In the genomic region with DNA sequence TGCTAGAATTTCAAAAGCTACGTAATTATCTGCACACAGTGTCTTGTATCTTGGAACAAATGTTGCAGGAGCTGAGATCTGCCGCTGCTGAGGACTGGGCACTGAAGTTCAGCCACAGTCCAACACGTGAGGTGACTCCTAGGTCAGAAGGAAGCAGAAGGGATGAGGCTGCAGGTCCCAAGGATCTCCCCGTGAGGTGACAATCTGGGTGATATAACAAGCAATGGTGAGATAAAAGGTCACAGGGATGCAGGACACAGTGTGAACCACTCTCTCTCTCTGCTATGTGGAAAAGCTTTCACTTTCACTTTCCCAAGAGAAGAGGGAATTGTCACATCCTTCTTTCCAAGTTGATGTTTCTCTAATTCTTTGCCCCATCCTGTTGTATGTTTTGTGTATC, we compare ENCODE assay signal across 8 cellular contexts.
DNase-seq lines count a peak whose midpoint lies in the region; ATAC-seq, FAIRE-seq and TF ChIP-seq lines count a peak whose summit lies in the region.

No MANE protein-coding gene starts in this region.

- no peaks in the 10 kb centered on the region for H3K27me3 Mint-ChIP-seq in MCF 10A (ENCODE audit: insufficient read depth, unreplicated experiment)
- no peaks in the 10 kb centered on the region for H3K27me3 Mint-ChIP-seq in type B pancreatic cell

- peak; percentile 60 for ATAC-seq in HepG2
- ATAC-seq in GM18520 (IDR thresholded peaks at IDR 0.05; ENCODE audit: unreplicated experiment), result no peak

- H3K27ac Mint-ChIP-seq in MCF 10A (ENCODE audit: low read depth, unreplicated experiment) (peak overlapping the region; percentile 76), type B pancreatic cell (peak overlapping the region; percentile 29)

- H3K4me3 Mint-ChIP-seq in MCF 10A (ENCODE audit: unreplicated experiment) (peak overlapping the region; percentile 67), type B pancreatic cell (peak overlapping the region; percentile 4)

- peak overlapping the region; percentile 60 for H3K4me2 ChIP-seq in HepG2 (ENCODE audit: low read depth, low read length)

- no peaks in the 10 kb centered on the region for H3K79me2 ChIP-seq in HepG2 (ENCODE audit: insufficient read depth, low read length)

- H2AFZ ChIP-seq in HepG2 (ENCODE audit: low read length), result peak overlapping the region; percentile 92

- H3K9me3 Mint-ChIP-seq in MCF 10A (ENCODE audit: unreplicated experiment) (peaks cover 8% of the 10 kb centered on the region), type B pancreatic cell (peaks cover 4% of the 10 kb centered on the region)

- in situ Hi-C loops in HepG2 (cut with HindIII; ENCODE audit: extremely low pct_ligation_motif_present, low pct_unique_long_range_greater_than_20kb), result no loop called here

- DNase-seq in NCI-H1417 (lab: John Stamatoyannopoulos, UW) (peak in 2 of 3 experiments; percentile 33 to 59), NCI-H1417 treated with DMSO at 0.1 percent for 48 hours (lab: John Stamatoyannopoulos, UW) (no peak), MCF 10A (ENCODE audit: unreplicated experiment) (peak; percentile 46), HepG2 (ENCODE audit: low spot score) (peak; percentile 5), type B pancreatic cell (ENCODE audit: extremely low spot score, unreplicated experiment) (no peak), hippocampal formation (lab: John Stamatoyannopoulos, UW) (no peak), GM19240 (ENCODE audit: insufficient read length, low spot score) (no peak)

- intact Hi-C loops in MCF 10A (cut with micrococcal nuclease) (no loop called here), HepG2 (cut with micrococcal nuclease; ENCODE audit: unreplicated experiment) (loop anchor here (5.0 kb wide), 1 partner anchor 315 kb away; no protein-coding TSS in a partner anchor)

- TF ChIP-seq EP300 in HepG2 (IDR thresholded peaks at IDR 0.05; ENCODE audit: low read depth in 2 of 2, low read length in 2 of 2) (no peak), HepG2 (CRISPR knock-in tag; IDR thresholded peaks at IDR 0.05; ENCODE audit: borderline replicate concordance) (no peak)

- peak overlapping the region; percentile 11 to 37 (median 14); a peak in 5 of 6 replicates for H3K4me3 ChIP-seq in HepG2 (replicated peaks in 1 of 3; ENCODE audit: insufficient read depth in 1 of 3, low read depth in 2 of 3, low read length in 3 of 3)

- BruUV-seq in MCF 10A (replicated peaks; lab: Mats Ljungman, UMichigan) (no TSS peak), HepG2 (replicated peaks; lab: Mats Ljungman, UMichigan) (no TSS peak)

- TF ChIP-seq CTCF in MCF 10A (IDR thresholded peaks at IDR 0.05; ENCODE audit: unreplicated experiment), result no peak
- no peak for TF ChIP-seq CTCF in HepG2 (CRISPR knock-in tag; IDR thresholded peaks at IDR 0.05)
- TF ChIP-seq CTCF in type B pancreatic cell (conservative IDR thresholded peaks at IDR 0.05), result no peak

- POLR2A ChIA-PET in MCF 10A (lab: Yijun Ruan, JAX), result interaction anchor here (0.8 to 1.5 kb wide), 2 partner anchors 25 to 315 kb away, joined by 4 to 6 read pairs; no protein-coding TSS in a partner anchor
- POLR2A ChIA-PET in HepG2 (lab: Yijun Ruan, JAX), result no interaction called here

- peak overlapping the region; percentile 19; the same call in 1 of the 2 replicates for H3K9ac ChIP-seq in HepG2 (ENCODE audit: insufficient read depth, low read depth, low read length)

- no peak overlapping the region for H3K27ac ChIP-seq in HepG2 (ENCODE audit: extremely low read length, insufficient read depth, low read length)

- no peak for TF ChIP-seq POLR2A in HepG2 (IDR thresholded peaks at IDR 0.05; ENCODE audit: insufficient read depth in 1 of 2, low read depth in 2 of 2, low read length in 2 of 2)

- no peak for FAIRE-seq in HepG2 (lab: Jason Lieb, UNC)

- H3K9me3 ChIP-seq in HepG2 (ENCODE audit: low read length), result no peaks in the 10 kb centered on the region

- H3K36me3 ChIP-seq in HepG2 (replicated peaks in 1 of 2; ENCODE audit: control insufficient read depth in 1 of 2, insufficient read depth in 2 of 2, low read length in 2 of 2), result no peaks in the 10 kb centered on the region

- H3K36me3 Mint-ChIP-seq in MCF 10A (ENCODE audit: insufficient read depth, unreplicated experiment) (no peaks in the 10 kb centered on the region), type B pancreatic cell (no peaks in the 10 kb centered on the region)

- TF ChIP-seq RAD21 in HepG2 (CRISPR knock-in tag; IDR thresholded peaks at IDR 0.05), result no peak

- H4K20me1 ChIP-seq in HepG2 (ENCODE audit: insufficient read depth, low read length), result no peaks in the 10 kb centered on the region

- H3K27me3 ChIP-seq in HepG2 (ENCODE audit: control insufficient read depth in 1 of 2, insufficient read depth in 2 of 2, low read length in 2 of 2), result no peaks in the 10 kb centered on the region

- CTCF ChIA-PET in MCF 10A (lab: Yijun Ruan, JAX), result interaction anchor here (0.6 to 3.9 kb wide), 27 partner anchors 10 to 704 kb away, joined by 3 to 40 read pairs (median 4); no protein-coding TSS in a partner anchor
- CTCF ChIA-PET in HepG2 (lab: Yijun Ruan, JAX; ENCODE audit: low intra/inter-chr PET ratio, low total read pairs), result no interaction called here

- H3K4me1 ChIP-seq in HepG2 (ENCODE audit: insufficient read depth, low read length), result peaks cover 9% of the 10 kb centered on the region; the same call in 1 of the 2 replicates

- WGBS in HepG2 (ENCODE audit: low lambda C conversion rate), result 40% methylated on average over 4 of the region's 4 CpGs

- peaks cover 11% of the 10 kb centered on the region for H3K4me1 Mint-ChIP-seq in MCF 10A (ENCODE audit: insufficient read depth, unreplicated experiment)
- H3K4me1 Mint-ChIP-seq in type B pancreatic cell (ENCODE audit: unreplicated experiment), result peaks cover 15% of the 10 kb centered on the region

TF ChIP-seq in HepG2, 621 proteins besides CTCF, POLR2A, EP300 and RAD21:
- TF ChIP-seq NPAS2 (CRISPR knock-in tag; IDR thresholded peaks at IDR 0.05; ENCODE audit: borderline replicate concordance) (no peak), IRF2 (CRISPR knock-in tag; IDR thresholded peaks at IDR 0.05) (peak; percentile 99), ZNF777 (CRISPR knock-in tag; IDR thresholded peaks at IDR 0.05) (no peak), NR2F1 (CRISPR knock-in tag; IDR thresholded peaks at IDR 0.05) (no peak), ZNF589 (CRISPR knock-in tag; conservative IDR thresholded peaks at IDR 0.05) (no peak), FOXA3 (CRISPR knock-in tag; IDR thresholded peaks at IDR 0.05) (no peak), HHEX (CRISPR knock-in tag; IDR thresholded peaks at IDR 0.05) (no peak), ZNF510 (CRISPR knock-in tag; IDR thresholded peaks at IDR 0.05; ENCODE audit: low read depth) (no peak), DR1 (CRISPR knock-in tag; IDR thresholded peaks at IDR 0.05) (no peak), ZNF660 (CRISPR knock-in tag; IDR thresholded peaks at IDR 0.05; ENCODE audit: borderline replicate concordance, low read depth) (no peak)
- TF ChIP-seq, protein P1, sequence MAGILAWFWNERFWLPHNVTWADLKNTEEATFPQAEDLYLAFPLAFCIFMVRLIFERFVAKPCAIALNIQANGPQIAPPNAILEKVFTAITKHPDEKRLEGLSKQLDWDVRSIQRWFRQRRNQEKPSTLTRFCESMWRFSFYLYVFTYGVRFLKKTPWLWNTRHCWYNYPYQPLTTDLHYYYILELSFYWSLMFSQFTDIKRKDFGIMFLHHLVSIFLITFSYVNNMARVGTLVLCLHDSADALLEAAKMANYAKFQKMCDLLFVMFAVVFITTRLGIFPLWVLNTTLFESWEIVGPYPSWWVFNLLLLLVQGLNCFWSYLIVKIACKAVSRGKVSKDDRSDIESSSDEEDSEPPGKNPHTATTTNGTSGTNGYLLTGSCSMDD (CRISPR knock-in tag; IDR thresholded peaks at IDR 0.05), result no peak
- TF ChIP-seq, protein P2, sequence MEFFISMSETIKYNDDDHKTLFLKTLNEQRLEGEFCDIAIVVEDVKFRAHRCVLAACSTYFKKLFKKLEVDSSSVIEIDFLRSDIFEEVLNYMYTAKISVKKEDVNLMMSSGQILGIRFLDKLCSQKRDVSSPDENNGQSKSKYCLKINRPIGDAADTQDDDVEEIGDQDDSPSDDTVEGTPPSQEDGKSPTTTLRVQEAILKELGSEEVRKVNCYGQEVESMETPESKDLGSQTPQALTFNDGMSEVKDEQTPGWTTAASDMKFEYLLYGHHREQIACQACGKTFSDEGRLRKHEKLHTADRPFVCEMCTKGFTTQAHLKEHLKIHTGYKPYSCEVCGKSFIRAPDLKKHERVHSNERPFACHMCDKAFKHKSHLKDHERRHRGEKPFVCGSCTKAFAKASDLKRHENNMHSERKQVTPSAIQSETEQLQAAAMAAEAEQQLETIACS (CRISPR knock-in tag; IDR thresholded peaks at IDR 0.05), result no peak
- TF ChIP-seq, protein P3, sequence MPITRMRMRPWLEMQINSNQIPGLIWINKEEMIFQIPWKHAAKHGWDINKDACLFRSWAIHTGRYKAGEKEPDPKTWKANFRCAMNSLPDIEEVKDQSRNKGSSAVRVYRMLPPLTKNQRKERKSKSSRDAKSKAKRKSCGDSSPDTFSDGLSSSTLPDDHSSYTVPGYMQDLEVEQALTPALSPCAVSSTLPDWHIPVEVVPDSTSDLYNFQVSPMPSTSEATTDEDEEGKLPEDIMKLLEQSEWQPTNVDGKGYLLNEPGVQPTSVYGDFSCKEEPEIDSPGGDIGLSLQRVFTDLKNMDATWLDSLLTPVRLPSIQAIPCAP (CRISPR knock-in tag; IDR thresholded peaks at IDR 0.05; ENCODE audit: low read depth), result peak; percentile 97; the same call in 1 of the 2 replicates
- TF ChIP-seq, protein P4, sequence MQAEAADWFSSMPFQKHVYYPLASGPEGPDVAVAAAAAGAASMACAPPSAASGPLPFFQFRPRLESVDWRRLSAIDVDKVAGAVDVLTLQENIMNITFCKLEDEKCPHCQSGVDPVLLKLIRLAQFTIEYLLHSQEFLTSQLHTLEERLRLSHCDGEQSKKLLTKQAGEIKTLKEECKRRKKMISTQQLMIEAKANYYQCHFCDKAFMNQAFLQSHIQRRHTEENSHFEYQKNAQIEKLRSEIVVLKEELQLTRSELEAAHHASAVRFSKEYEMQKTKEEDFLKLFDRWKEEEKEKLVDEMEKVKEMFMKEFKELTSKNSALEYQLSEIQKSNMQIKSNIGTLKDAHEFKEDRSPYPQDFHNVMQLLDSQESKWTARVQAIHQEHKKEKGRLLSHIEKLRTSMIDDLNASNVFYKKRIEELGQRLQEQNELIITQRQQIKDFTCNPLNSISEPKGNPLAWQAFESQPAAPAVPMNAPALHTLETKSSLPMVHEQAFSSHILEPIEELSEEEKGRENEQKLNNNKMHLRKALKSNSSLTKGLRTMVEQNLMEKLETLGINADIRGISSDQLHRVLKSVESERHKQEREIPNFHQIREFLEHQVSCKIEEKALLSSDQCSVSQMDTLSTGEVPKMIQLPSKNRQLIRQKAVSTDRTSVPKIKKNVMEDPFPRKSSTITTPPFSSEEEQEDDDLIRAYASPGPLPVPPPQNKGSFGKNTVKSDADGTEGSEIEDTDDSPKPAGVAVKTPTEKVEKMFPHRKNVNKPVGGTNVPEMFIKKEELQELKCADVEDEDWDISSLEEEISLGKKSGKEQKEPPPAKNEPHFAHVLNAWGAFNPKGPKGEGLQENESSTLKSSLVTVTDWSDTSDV (CRISPR knock-in tag; IDR thresholded peaks at IDR 0.05), result no peak

Comparison
In these comparisons a context has a peak if more than half of its experiments do, and no peak if none do; other contexts are left out.
1. DNase-seq: peak in NCI-H1417 (2 of 3), MCF 10A (single experiment) and HepG2 (single experiment); none in NCI-H1417 treated with DMSO at 0.1 percent for 48 hours (single experiment), type B pancreatic cell (single experiment), hippocampal formation (0 of 2) and GM19240 (single experiment).